29 cellular contexts compared by ENCODE assay signal in the genomic region with DNA sequence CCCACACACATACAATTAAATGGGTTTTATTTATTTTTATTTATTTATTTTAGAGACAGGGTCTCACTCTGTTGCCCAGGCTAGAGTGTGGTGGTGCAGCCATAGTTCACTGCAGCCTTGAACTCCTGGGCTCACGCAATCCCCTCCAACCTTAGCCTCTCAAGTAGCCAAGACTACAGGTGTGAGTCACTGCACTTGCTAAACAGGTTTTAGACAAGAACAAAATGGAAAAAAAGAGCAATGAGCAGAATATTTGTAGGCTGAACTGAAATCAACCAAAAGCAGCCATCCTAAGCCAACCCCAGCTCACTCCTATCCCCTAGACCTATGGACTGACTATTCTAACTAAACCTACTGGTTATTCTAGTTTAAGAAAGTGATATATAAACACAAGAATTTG. TPM values are rescaled to one million over a fixed set of nuclear protein-coding genes. Genes with fewer than 3 reads are reported as not detected.
DNase-seq lines count a peak whose midpoint lies in the region; ATAC-seq, FAIRE-seq and TF ChIP-seq lines count a peak whose summit lies in the region.
"Had no signal": no experiment of that assay in that cellular context is flagged by ENCODE, and none has a peak within 500 bp of the region (broad histone marks: within the 10 kb centered on the region; RNA-seq: fewer than 3 reads in every experiment).

No MANE protein-coding gene starts in this region.

- H3K4me1 Mint-ChIP-seq in stimulated activated naive B cell treated with anti-CD40 and anti-IgM and Interleukin-4, amounts not matched to agents 10 μg/mL and 1 μg/mL and 100 μg/mL, for 72 hours, result peaks cover 0 to 3% of the 10 kb centered on the region in 2 donors
- H3K4me1 Mint-ChIP-seq: activated B cell treated with CpG ODN at 0.5 μM for 24 hours had no signal

- H2AFZ ChIP-seq in keratinocyte (ENCODE audit: control insufficient read depth, low read length), result no peak overlapping the region

- H3K4me1 ChIP-seq in RWPE2 (ENCODE audit: insufficient read depth, poor library complexity, severe bottlenecking) (peaks cover 9% of the 10 kb centered on the region), keratinocyte (ENCODE audit: control insufficient read depth, extremely low read depth, insufficient read depth, low read length) (peaks cover 9% of the 10 kb centered on the region)
- no peaks in the 10 kb centered on the region for H3K4me1 ChIP-seq in effector memory CD4-positive, alpha-beta T cell (ENCODE audit: control insufficient read depth, insufficient read depth, low read length, poor library complexity, severe bottlenecking)
- H3K4me1 ChIP-seq: body of pancreas, gastrocnemius medialis, HAP-1, right lobe of liver, tibial artery had no signal

- H3K36me3 ChIP-seq in RWPE2 (ENCODE audit: low read depth) (peaks cover 48% of the 10 kb centered on the region), keratinocyte (ENCODE audit: control insufficient read depth in 2 of 2, extremely low read depth in 1 of 2, insufficient read depth in 2 of 2, low read length in 2 of 2) (peaks cover 0 to 2% of the 10 kb centered on the region in 2 experiments)
- H3K36me3 ChIP-seq in effector memory CD4-positive, alpha-beta T cell (ENCODE audit: control insufficient read depth, insufficient read depth, low read length), result peaks cover 9% of the 10 kb centered on the region

- H3K27me3 Mint-ChIP-seq in stimulated activated naive B cell treated with anti-CD40 and anti-IgM and Interleukin-4, amounts not matched to agents 10 μg/mL and 1 μg/mL and 100 μg/mL, for 72 hours, result no peaks in the 10 kb centered on the region
- H3K27me3 Mint-ChIP-seq: activated B cell treated with CpG ODN at 0.5 μM for 24 hours had no signal

- TF ChIP-seq CTCF in RWPE2 (IDR thresholded peaks at IDR 0.05; ENCODE audit: poor library complexity, severe bottlenecking), result no peak
- TF ChIP-seq CTCF in keratinocyte (optimal IDR thresholded peaks at IDR 0.05 in 1 of 3, IDR thresholded peaks at IDR 0.05 in 1 of 3, conservative IDR thresholded peaks at IDR 0.05 in 1 of 3; ENCODE audit: extremely low read depth in 1 of 3, insufficient read depth in 2 of 3, low read length in 3 of 3), result no peak

- no peak overlapping the region for H3K4me3 ChIP-seq in RWPE2 (ENCODE audit: severe bottlenecking)
- H3K4me3 ChIP-seq in keratinocyte (ENCODE audit: control insufficient read depth in 2 of 3, extremely low read depth in 1 of 3, insufficient read depth in 2 of 3, low read depth in 1 of 3, low read length in 3 of 3), result no peak overlapping the region
- no peak overlapping the region for H3K4me3 ChIP-seq in effector memory CD4-positive, alpha-beta T cell (ENCODE audit: insufficient read depth, low read depth, low read length, poor library complexity, severe bottlenecking)
- H3K4me3 ChIP-seq: BLaER1 treated with 17β-estradiol and CSF1 and Interleukin-3, amounts not matched to agents 10 nM and 100 nM; body of pancreas; gastrocnemius medialis; HAP-1; right lobe of liver; SK-N-MC; tibial artery had no signal

- DNase-seq in HPDE6-E6E7 (ENCODE audit: extremely low spot score), result peak; percentile 11
- DNase-seq in RWPE2 (ENCODE audit: low spot score), result no peak
- peak; percentile 13 for DNase-seq in keratinocyte (ENCODE audit: low read depth, low spot score)
- DNase-seq in stimulated activated naive B cell treated with anti-CD40 and anti-IgM and Interleukin-4, amounts not matched to agents 10 μg/mL and 1 μg/mL and 100 μg/mL, for 72 hours, result no peak
- DNase-seq in effector memory CD4-positive, alpha-beta T cell, result no peak
- no peak for DNase-seq in UCSD-AML1 (lab: John Stamatoyannopoulos, UW; ENCODE audit: unreplicated experiment)
- DNase-seq: activated B cell treated with CpG ODN at 0.5 μM for 24 hours; activated T-cell treated with anti-CD3 and anti-CD28 coated beads, Interleukin-2, amount 50 U/mL, for 48 hours; DMS79; gastrocnemius medialis; Kasumi-1; NCI-H1436; NCI-H2081 treated with DMSO at 0.1 percent for 48 hours; NCI-H446 treated with DMSO at 0.1 percent for 48 hours; NCI-H82; right lobe of liver; RPMI8226; stimulated activated CD8-positive, alpha-beta memory T cell treated with anti-CD3 and anti-CD28 coated beads, Interleukin-4, amount 100 ng/mL, for 48 hours; T-helper 1 cell; tibial artery had no signal

- no peak overlapping the region for H3K4me3 Mint-ChIP-seq in stimulated activated naive B cell treated with anti-CD40 and anti-IgM and Interleukin-4, amounts not matched to agents 10 μg/mL and 1 μg/mL and 100 μg/mL, for 72 hours
- H3K4me3 Mint-ChIP-seq: activated B cell treated with CpG ODN at 0.5 μM for 24 hours had no signal

- H4K20me1 ChIP-seq in keratinocyte (ENCODE audit: control insufficient read depth, extremely low read depth, insufficient read depth, low read length), result no peaks in the 10 kb centered on the region
- H4K20me1 ChIP-seq: BLaER1 treated with 17β-estradiol and CSF1 and Interleukin-3, amounts not matched to agents 10 nM and 100 nM had no signal

- ATAC-seq in RWPE2 (ENCODE audit: low read depth), result peak; percentile 87
- no peak for ATAC-seq in stimulated activated naive B cell treated with anti-CD40 and anti-IgM and Interleukin-4, amounts not matched to agents 10 μg/mL and 1 μg/mL and 100 μg/mL, for 72 hours (replicated peaks)
- ATAC-seq in HG03039 (IDR thresholded peaks at IDR 0.05; ENCODE audit: unreplicated experiment), result no peak
- ATAC-seq: body of pancreas, gastrocnemius medialis, right lobe of liver had no signal

- no peaks in the 10 kb centered on the region for H3K9me1 ChIP-seq in keratinocyte (ENCODE audit: control insufficient read depth, extremely low read depth, insufficient read depth, low read length)

- no peaks in the 10 kb centered on the region for H3K79me2 ChIP-seq in keratinocyte (ENCODE audit: control insufficient read depth, insufficient read depth, low read length)

- no peak overlapping the region for H3K27ac ChIP-seq in RWPE2 (ENCODE audit: poor library complexity, severe bottlenecking)
- no peak overlapping the region for H3K27ac ChIP-seq in keratinocyte (ENCODE audit: control insufficient read depth, insufficient read depth, low read length)
- H3K27ac ChIP-seq in effector memory CD4-positive, alpha-beta T cell (ENCODE audit: insufficient read depth, low read length, poor library complexity, severe bottlenecking), result no peak overlapping the region
- H3K27ac ChIP-seq: BLaER1 treated with 17β-estradiol and CSF1 and Interleukin-3, amounts not matched to agents 10 nM and 100 nM; body of pancreas; gastrocnemius medialis; neutrophil; right lobe of liver; SK-N-MC; tibial artery had no signal

- H3K27ac Mint-ChIP-seq in stimulated activated naive B cell treated with anti-CD40 and anti-IgM and Interleukin-4, amounts not matched to agents 10 μg/mL and 1 μg/mL and 100 μg/mL, for 72 hours, result peak overlapping the region; percentile 40
- H3K27ac Mint-ChIP-seq: activated B cell treated with CpG ODN at 0.5 μM for 24 hours had no signal

- FAIRE-seq in keratinocyte (lab: Jason Lieb, UNC), result peak; percentile 13
- FAIRE-seq: endometrium, G401.6 had no signal

- no peak overlapping the region for H3K9ac ChIP-seq in keratinocyte (ENCODE audit: control insufficient read depth, extremely low read depth, insufficient read depth, low read length)
- H3K9ac ChIP-seq: BLaER1 treated with 17β-estradiol and CSF1 and Interleukin-3, amounts not matched to agents 10 nM and 100 nM had no signal

- H3K4me2 ChIP-seq in keratinocyte (ENCODE audit: control insufficient read depth, extremely low read depth, insufficient read depth, low read depth, low read length), result no peak overlapping the region
- H3K4me2 ChIP-seq: BLaER1 treated with 17β-estradiol and CSF1 and Interleukin-3, amounts not matched to agents 10 nM and 100 nM had no signal

- H3K9me3 Mint-ChIP-seq in stimulated activated naive B cell treated with anti-CD40 and anti-IgM and Interleukin-4, amounts not matched to agents 10 μg/mL and 1 μg/mL and 100 μg/mL, for 72 hours, result no peaks in the 10 kb centered on the region

- no peaks in the 10 kb centered on the region for H3K27me3 ChIP-seq in RWPE2 (ENCODE audit: insufficient read depth, poor library complexity, severe bottlenecking)
- no peaks in the 10 kb centered on the region for H3K27me3 ChIP-seq in keratinocyte (ENCODE audit: control insufficient read depth, extremely low read depth, insufficient read depth, low read length)
- no peaks in the 10 kb centered on the region for H3K27me3 ChIP-seq in effector memory CD4-positive, alpha-beta T cell (replicated peaks; ENCODE audit: control insufficient read depth, insufficient read depth, low read length, poor library complexity, severe bottlenecking)
- H3K27me3 ChIP-seq: BLaER1 treated with 17β-estradiol and CSF1 and Interleukin-3, amounts not matched to agents 10 nM and 100 nM; body of pancreas; gastrocnemius medialis; neutrophil; right lobe of liver; tibial artery had no signal

- peaks cover 20 to 42% of the 10 kb centered on the region in 2 donors for H3K36me3 Mint-ChIP-seq in stimulated activated naive B cell treated with anti-CD40 and anti-IgM and Interleukin-4, amounts not matched to agents 10 μg/mL and 1 μg/mL and 100 μg/mL, for 72 hours

- no peaks in the 10 kb centered on the region for H3K9me3 ChIP-seq in RWPE2 (ENCODE audit: severe bottlenecking)
- H3K9me3 ChIP-seq in keratinocyte (ENCODE audit: control insufficient read depth, low read depth, low read length), result no peaks in the 10 kb centered on the region
- H3K9me3 ChIP-seq in effector memory CD4-positive, alpha-beta T cell (ENCODE audit: control insufficient read depth, low read length), result no peaks in the 10 kb centered on the region
- H3K9me3 ChIP-seq: body of pancreas, gastrocnemius medialis, HAP-1, neutrophil, right lobe of liver, tibial artery had no signal

- dilution Hi-C loops in keratinocyte (cut with MboI; ENCODE audit: extremely low pct_ligation_motif_present, low sequenced_read_pairs), result no loop called here

RNA-seq across cellular contexts. Expression of gene MRE11, which starts 37.8 kb away (rescaled TPM):
- polyA plus RNA-seq in keratinocyte, result 6.9 to 12.4 TPM (median 7.0 TPM) in 3 replicates
- 7.5 TPM for polyA plus RNA-seq in keratinocyte (2011; ENCODE audit: low read depth)
- polyA plus RNA-seq in keratinocyte (2011; cell fraction: cytosol; rRNA removed), result 4.3 and 9.6 TPM in 2 replicates
- polyA plus RNA-seq in keratinocyte (2011; cell fraction: nucleus; rRNA removed), result 11.8 and 14.6 TPM in 2 replicates
- 6.3 and 9.9 TPM in 2 replicates for polyA plus RNA-seq in keratinocyte (2012; ENCODE audit: low replicate concordance)
- polyA minus RNA-seq in keratinocyte, result 2.0 to 12.9 TPM (median 4.6 TPM) in 3 replicates
- 9.0 TPM for polyA minus RNA-seq in keratinocyte (2011; cell fraction: cytosol; rRNA and poly(A)+ RNA removed)
- 8.1 and 18.7 TPM in 2 replicates for polyA minus RNA-seq in keratinocyte (2011; cell fraction: nucleus; rRNA and poly(A)+ RNA removed)

RNA-seq across cellular contexts. Expression of gene ANKRD49, which starts 37.9 kb away (rescaled TPM):
- polyA plus RNA-seq in keratinocyte, result 7.9 to 17.1 TPM (median 15.0 TPM) in 3 replicates
- 57.7 TPM for polyA plus RNA-seq in keratinocyte (2011; ENCODE audit: low read depth)
- 4.7 and 10.5 TPM in 2 replicates for polyA plus RNA-seq in keratinocyte (2011; cell fraction: cytosol; rRNA removed)
- polyA plus RNA-seq in keratinocyte (2011; cell fraction: nucleus; rRNA removed), result 18.3 and 25.2 TPM in 2 replicates
- polyA plus RNA-seq in keratinocyte (2012; ENCODE audit: low replicate concordance), result 7.6 and 15.6 TPM in 2 replicates
- 1.2 to 7.2 TPM (median 4.1 TPM) in 3 replicates for polyA minus RNA-seq in keratinocyte
- polyA minus RNA-seq in keratinocyte (2011; cell fraction: cytosol; rRNA and poly(A)+ RNA removed), result 5.2 TPM
- 3.3 and 4.7 TPM in 2 replicates for polyA minus RNA-seq in keratinocyte (2011; cell fraction: nucleus; rRNA and poly(A)+ RNA removed)

RNA-seq across cellular contexts. Expression of gene GPR83, which starts 54.6 kb away (rescaled TPM):
- polyA plus RNA-seq in keratinocyte, result 0.04 TPM in 2 of 3 replicates, not detected in the other
- polyA plus RNA-seq in keratinocyte (2011; ENCODE audit: low read depth), result 0.07 TPM
- polyA plus RNA-seq in keratinocyte (2011; cell fraction: cytosol; rRNA removed), result not detected in 2 replicates
- polyA plus RNA-seq in keratinocyte (2011; cell fraction: nucleus; rRNA removed), result 0.23 TPM in 2 replicates
- 0.10 TPM in 1 of 2 replicates, not detected in the other for polyA plus RNA-seq in keratinocyte (2012; ENCODE audit: low replicate concordance)
- 0.22 TPM in 1 of 3 replicates, not detected in the others for polyA minus RNA-seq in keratinocyte
- not detected for polyA minus RNA-seq in keratinocyte (2011; cell fraction: cytosol; rRNA and poly(A)+ RNA removed)
- polyA minus RNA-seq in keratinocyte (2011; cell fraction: nucleus; rRNA and poly(A)+ RNA removed), result 0.11 and 0.31 TPM in 2 replicates

RNA-seq across cellular contexts. Expression of gene C11orf97, which starts 56.4 kb away (rescaled TPM):
- not detected in 3 replicates for polyA plus RNA-seq in keratinocyte
- not detected for polyA plus RNA-seq in keratinocyte (2011; ENCODE audit: low read depth)
- not detected in 2 replicates for polyA plus RNA-seq in keratinocyte (2011; cell fraction: cytosol; rRNA removed)
- not detected in 2 replicates for polyA plus RNA-seq in keratinocyte (2011; cell fraction: nucleus; rRNA removed)
- not detected in 2 replicates for polyA plus RNA-seq in keratinocyte (2012; ENCODE audit: low replicate concordance)
- not detected in 3 replicates for polyA minus RNA-seq in keratinocyte
- polyA minus RNA-seq in keratinocyte (2011; cell fraction: cytosol; rRNA and poly(A)+ RNA removed), result not detected
- not detected in 2 replicates for polyA minus RNA-seq in keratinocyte (2011; cell fraction: nucleus; rRNA and poly(A)+ RNA removed)
- polyA plus RNA-seq: adipose tissue had no signal

Comparison
In these comparisons a context has a peak if more than half of its experiments do, and no peak if none do; other contexts are left out.
1. DNase-seq: peak in HPDE6-E6E7 (single experiment) and keratinocyte (single experiment); none in RWPE2 (single experiment), stimulated activated naive B cell treated with anti-CD40 and anti-IgM and Interleukin-4, amounts not matched to agents 10 μg/mL and 1 μg/mL and 100 μg/mL, for 72 hours (single experiment), effector memory CD4-positive, alpha-beta T cell (0 of 3) and UCSD-AML1 (single experiment).